In genomic region chr1:226679303-226679702, GRCh38 we compare ENCODE assay signal across 9 cellular contexts.
A peak's percentile ranks its signal among the peaks of the same experiment; 100 is the strongest.
DNase-seq lines count a peak whose midpoint lies in the region; ATAC-seq and TF ChIP-seq lines count a peak whose summit lies in the region.
"Had no signal": no experiment of that assay in that cellular context is flagged by ENCODE, and none has a peak within 500 bp of the region (broad histone marks: within the 10 kb centered on the region; RNA-seq: fewer than 3 reads in every experiment).

No MANE protein-coding gene starts in this region.

- no peaks in the 10 kb centered on the region for H3K27me3 ChIP-seq in BLaER1 treated with 17β-estradiol and CSF1 and Interleukin-3, amounts not matched to agents 10 nM and 100 nM
- no peaks in the 10 kb centered on the region for H3K27me3 ChIP-seq in KMS-11 (ENCODE audit: insufficient read depth, low read depth)

- peaks cover 0 to 19% (median 0%) of the 10 kb centered on the region in 11 experiments; a peak in 5 of 22 replicates for H4K20me1 ChIP-seq in BLaER1 treated with 17β-estradiol and CSF1 and Interleukin-3, amounts not matched to agents 10 nM and 100 nM
- no peaks in the 10 kb centered on the region for H4K20me1 ChIP-seq in KMS-11 (ENCODE audit: insufficient read depth)

- peaks cover 9% of the 10 kb centered on the region for H3K27me3 Mint-ChIP-seq in nephron progenitor cell (ENCODE audit: low read depth, poor library complexity)

- peaks cover 5% of the 10 kb centered on the region; the same call in 1 of the 2 replicates for H3K79me2 ChIP-seq in KMS-11 (ENCODE audit: insufficient read depth, low read depth)

- H3K4me1 ChIP-seq in BLaER1 treated with 17β-estradiol and CSF1 and Interleukin-3, amounts not matched to agents 10 nM and 100 nM = peaks cover 64 to 98% (median 81%) of the 10 kb centered on the region in 10 experiments
- peaks cover 65% of the 10 kb centered on the region for H3K4me1 ChIP-seq in KMS-11 (ENCODE audit: low read depth, poor library complexity, severe bottlenecking)

- H2AFZ ChIP-seq in KMS-11 (ENCODE audit: low read depth) = no peak overlapping the region

- peak overlapping the region; percentile 75 to 91 (median 86); a peak in 20 of 22 replicates for H3K27ac ChIP-seq in BLaER1 treated with 17β-estradiol and CSF1 and Interleukin-3, amounts not matched to agents 10 nM and 100 nM
- H3K27ac ChIP-seq in KMS-11 = no peak overlapping the region
- H3K27ac ChIP-seq in cingulate gyrus (ENCODE audit: low read depth, low read length) = peak overlapping the region; percentile 92

- ATAC-seq in GM18511 (IDR thresholded peaks at IDR 0.05; ENCODE audit: unreplicated experiment) (no peak), HG02852 (IDR thresholded peaks at IDR 0.05; ENCODE audit: unreplicated experiment) (no peak)

- no peaks in the 10 kb centered on the region for H3K9me3 ChIP-seq in BLaER1 treated with 17β-estradiol and CSF1 and Interleukin-3, amounts not matched to agents 10 nM and 100 nM (replicated peaks in 1 of 11)

- peak overlapping the region in 5 of 10 experiments; percentile 5 to 63 (median 53); a peak in 6 of 20 replicates for H3K4me3 ChIP-seq in BLaER1 treated with 17β-estradiol and CSF1 and Interleukin-3, amounts not matched to agents 10 nM and 100 nM
- no peak overlapping the region for H3K4me3 ChIP-seq in KMS-11 (IDR thresholded peaks at IDR 0.05; ENCODE audit: insufficient read depth, low read depth, low read length)

- H3K4me2 ChIP-seq in BLaER1 treated with 17β-estradiol and CSF1 and Interleukin-3, amounts not matched to agents 10 nM and 100 nM = peak overlapping the region; percentile 81 to 96 (median 93)
- peak overlapping the region; percentile 38; the same call in 1 of the 2 replicates for H3K4me2 ChIP-seq in KMS-11

- no peaks in the 10 kb centered on the region; a peak in 1 of 22 replicates for H3K36me3 ChIP-seq in BLaER1 treated with 17β-estradiol and CSF1 and Interleukin-3, amounts not matched to agents 10 nM and 100 nM
- H3K36me3 ChIP-seq in KMS-11 (ENCODE audit: insufficient read depth) = no peaks in the 10 kb centered on the region

- no peak for DNase-seq in nephron progenitor cell
- no peak for DNase-seq in NCI-H1092 (lab: John Stamatoyannopoulos, UW)
- no peak for DNase-seq in NCI-H82 treated with DMSO at 0.1 percent for 48 hours (lab: John Stamatoyannopoulos, UW; ENCODE audit: unreplicated experiment)
- DNase-seq: NCI-H1105 treated with DMSO at 0.1 percent for 48 hours had no signal

- TF ChIP-seq CTCF in KMS-11 (conservative IDR thresholded peaks at IDR 0.05; ENCODE audit: low read depth, low read length) = no peak
- no peak for TF ChIP-seq CTCF in nephron progenitor cell (IDR thresholded peaks at IDR 0.05)

- H3K27ac Mint-ChIP-seq in nephron progenitor cell = no peak overlapping the region

- peaks cover 69% of the 10 kb centered on the region for H3K4me1 Mint-ChIP-seq in nephron progenitor cell

- H3K36me3 Mint-ChIP-seq in nephron progenitor cell (ENCODE audit: low read depth) = no peaks in the 10 kb centered on the region

- no peaks in the 10 kb centered on the region for H3K9me3 Mint-ChIP-seq in nephron progenitor cell

- peak overlapping the region; percentile 69 to 87 (median 81); a peak in 20 of 22 replicates for H3K9ac ChIP-seq in BLaER1 treated with 17β-estradiol and CSF1 and Interleukin-3, amounts not matched to agents 10 nM and 100 nM
- H3K9ac ChIP-seq in KMS-11 = no peak overlapping the region

- H3K4me3 Mint-ChIP-seq in nephron progenitor cell = peak overlapping the region; percentile 76
